Comparison of ENCODE assay signal across 36 cellular contexts in the genomic region with DNA sequence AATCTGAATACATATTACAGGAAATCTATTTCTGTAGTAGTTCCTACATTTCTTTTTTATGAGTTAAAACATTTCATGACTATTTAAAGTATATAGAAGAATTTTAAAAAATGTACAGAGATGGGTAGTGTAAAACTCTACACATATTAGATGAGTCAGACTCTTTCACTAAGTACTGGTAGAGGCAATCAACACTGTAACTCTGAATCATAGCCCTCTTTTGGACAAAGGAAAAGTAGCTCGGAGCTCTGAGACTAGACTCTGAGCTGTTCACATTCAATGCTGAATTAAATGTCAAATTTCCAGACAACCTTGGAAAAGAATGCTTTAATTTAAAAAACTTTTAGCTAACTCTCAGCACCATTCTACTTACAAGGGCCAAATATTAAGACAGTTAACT. TPM values are rescaled to one million over a fixed set of nuclear protein-coding genes. Genes with fewer than 3 reads are reported as not detected.
"Had no signal": no experiment of that assay in that cellular context is flagged by ENCODE, and none has a peak within 500 bp of the region (broad histone marks: within the 10 kb centered on the region; RNA-seq: fewer than 3 reads in every experiment).

No MANE protein-coding gene starts in this region.

- H3K36me3 ChIP-seq: cardiac muscle cell, colonic mucosa, gastroesophageal sphincter, lower lobe of right lung, neural progenitor cell, stomach, tibial artery, upper lobe of right lung had no signal

- H3K9ac ChIP-seq: neural progenitor cell had no signal

- ATAC-seq: activated CD8-positive, alpha-beta T cell treated with anti-CD3 and anti-CD28 coated beads for 36 hours; activated naive CD8-positive, alpha-beta T cell treated with anti-CD3 and anti-CD28 coated beads, Interleukin-2, amount 50 U/mL, for 24 hours; gastroesophageal sphincter; left lobe of liver; lower lobe of right lung; natural killer cell; sciatic nerve; stimulated activated memory B cell treated with anti-CD40 and anti-IgM and Interleukin-4, amounts not matched to agents 10 μg/mL and 1 μg/mL and 100 μg/mL, for 72 hours; upper lobe of right lung had no signal

- DNase-seq: activated B cell treated with CpG ODN at 0.5 μM for 24 hours; activated CD4-positive, alpha-beta T cell treated with anti-CD3 and anti-CD28 coated beads, Interleukin-2, amount 50 U/mL, for 1 hour; activated CD8-positive, alpha-beta T cell treated with anti-CD3 and anti-CD28 coated beads for 36 hours; activated naive CD8-positive, alpha-beta T cell treated with anti-CD3 and anti-CD28 coated beads, Interleukin-2, amount 50 U/mL, for 24 hours; activated T-cell treated with anti-CD3 and anti-CD28 coated beads, Interleukin-2, amount 50 U/mL, for 48 hours; amygdala; cerebellar nuclear complex; colonic mucosa; effector CD8-positive, alpha-beta T cell; hippocampal formation; immature natural killer cell; lower lobe of right lung; mesenchymal stem cell; natural killer cell; posterior cingulate gyrus; retina; stimulated activated CD4-positive, alpha-beta T cell treated with anti-CD3 and anti-CD28 coated beads, Interleukin-12 subunit alpha, Interleukin-12 subunit beta, amount 100 ng/mL, for 4 hours; stimulated activated CD4-positive, alpha-beta T cell treated with anti-CD3 and anti-CD28 coated beads, Interleukin-4, amount 100 ng/mL, for 4 hours; stimulated activated CD8-positive, alpha-beta memory T cell treated with anti-CD3 and anti-CD28 coated beads, Interleukin-4, amount 100 ng/mL, for 48 hours; stomach; T-helper 2 cell; tibial artery; upper lobe of right lung had no signal

- H3K27me3 ChIP-seq: cardiac muscle cell, colonic mucosa, neural progenitor cell, stomach, tibial artery, upper lobe of right lung had no signal

- H3K4me3 ChIP-seq: cardiac muscle cell, colonic mucosa, gastroesophageal sphincter, lower lobe of right lung, neural progenitor cell, skin epidermis, stomach, tibial artery, upper lobe of right lung had no signal

- H3K4me1 ChIP-seq: colonic mucosa, gastroesophageal sphincter, lower lobe of right lung, stomach, tibial artery, upper lobe of right lung had no signal

- H3K27ac ChIP-seq: cardiac muscle cell, colonic mucosa, gastroesophageal sphincter, lower lobe of right lung, neural progenitor cell, skin epidermis, stomach, tibial artery, upper lobe of right lung had no signal

- H2AFZ ChIP-seq: neural progenitor cell had no signal

- H3K4me2 ChIP-seq: neural progenitor cell had no signal

- H3K9me3 ChIP-seq: colonic mucosa, gastroesophageal sphincter, lower lobe of right lung, stomach, tibial artery, upper lobe of right lung had no signal

RNA-seq across cellular contexts. Expression of a gene that starts 3.4 kb away (rescaled TPM):
- total RNA-seq: activated B cell treated with CpG ODN at 0.5 μM for 24 hours; activated CD8-positive, alpha-beta T cell treated with anti-CD3 and anti-CD28 coated beads for 36 hours; activated T-helper 2 cell treated with anti-CD3 and anti-CD28 coated beads, Interferon-gamma antibody, Interleukin-2, Interleukin-4, amounts not matched to agents 10 μg/mL and 5 μg/mL and 100 μg/mL, durations not matched to agents 14 hours and 24 hours and 36 hours; cardiac muscle cell; colonic mucosa; dermis microvascular lymphatic vessel endothelial cell; epithelial cell of proximal tubule; gastroesophageal sphincter; kidney epithelial cell; left lobe of liver; mononuclear cell; natural killer cell; omental fat pad; sciatic nerve; stomach had no signal
- polyA plus RNA-seq: cardiac muscle cell, immature natural killer cell had no signal
